In genomic region chr4:143337600-143338287, GRCh38 we compare ENCODE assay signal across 8 cellular contexts. TPM values are rescaled to one million over a fixed set of nuclear protein-coding genes. Genes with fewer than 3 reads are reported as not detected.
DNase-seq lines count a peak whose midpoint lies in the region; ATAC-seq and TF ChIP-seq lines count a peak whose summit lies in the region.

No MANE protein-coding gene starts in this region.

- H3K36me3 ChIP-seq in BLaER1 (0 out of 2 replicates have a peak, but pooled peaks cover 5% of the 10 kb centered on the region), HEK293 (ENCODE audit: control insufficient read depth in 2 of 2, insufficient read depth in 1 of 2, low read length in 2 of 2) (no peaks in the 10 kb centered on the region)

- CTCF ChIA-PET in HEK293 (lab: Yijun Ruan, JAX), result interaction anchor here (0.6 to 0.8 kb wide), 2 partner anchors 38 to 125 kb away, joined by 3 read pairs; no protein-coding TSS in a partner anchor
- CTCF ChIA-PET in activated B cell treated with CpG ODN at 0.5 μM for 24 hours (lab: Charles Lee), result interaction anchor here (0.8 to 2.7 kb wide), 2 partner anchors 16 to 38 kb away, joined by 3 to 15 read pairs; no protein-coding TSS in a partner anchor

- no peaks in the 10 kb centered on the region for H3K27me3 ChIP-seq in BLaER1

- no peaks in the 10 kb centered on the region for H3K36me3 Mint-ChIP-seq in activated B cell treated with CpG ODN at 0.5 μM for 24 hours (ENCODE audit: low read depth)
- peaks cover 10% of the 10 kb centered on the region for H3K36me3 Mint-ChIP-seq in nephron progenitor cell (ENCODE audit: low read depth)

- no peaks in the 10 kb centered on the region for H3K9me3 Mint-ChIP-seq in activated B cell treated with CpG ODN at 0.5 μM for 24 hours
- H3K9me3 Mint-ChIP-seq in nephron progenitor cell, result peaks cover 5% of the 10 kb centered on the region

- intact Hi-C loops in activated B cell treated with CpG ODN at 0.5 μM for 24 hours (cut with micrococcal nuclease), result loop anchor here (1.0 to 10.0 kb wide), 5 partner anchors 40 to 1703 kb away; partner anchors contain the start of genes IL15 and SMARCA5

- peak overlapping the region; percentile 94 for H3K4me3 ChIP-seq in BLaER1
- H3K4me3 ChIP-seq in HEK293 (ENCODE audit: low read depth, low read length), result peak overlapping the region; percentile 85
- H3K4me3 ChIP-seq in foreskin fibroblast (ENCODE audit: low read depth in 1 of 2, low read length in 2 of 2), result peak overlapping the region; percentile 83 to 87

- peak overlapping the region; percentile 87 for H3K9ac ChIP-seq in BLaER1

- peaks cover 48% of the 10 kb centered on the region for H3K4me1 ChIP-seq in BLaER1
- no peaks in the 10 kb centered on the region for H3K4me1 ChIP-seq in HEK293 (ENCODE audit: control insufficient read depth, insufficient read depth, low read length)

- H3K4me3 Mint-ChIP-seq in activated B cell treated with CpG ODN at 0.5 μM for 24 hours, result peak overlapping the region; percentile 95
- H3K4me3 Mint-ChIP-seq in nephron progenitor cell, result peak overlapping the region; percentile 100

- ATAC-seq in activated B cell treated with CpG ODN at 0.5 μM for 24 hours (ENCODE audit: low read depth), result no peak

- H3K9me3 ChIP-seq in BLaER1, result no peaks in the 10 kb centered on the region
- no peaks in the 10 kb centered on the region for H3K9me3 ChIP-seq in HEK293 (ENCODE audit: control insufficient read depth, insufficient read depth, low read depth, low read length)

- POLR2A ChIA-PET in HEK293 (lab: Yijun Ruan, JAX) (interaction anchor here (1.0 to 1.5 kb wide), 2 partner anchors 14 to 44 kb away, joined by 4 to 6 read pairs; no protein-coding TSS in a partner anchor), activated B cell treated with CpG ODN at 0.5 μM for 24 hours (lab: Charles Lee) (interaction anchor here (0.8 to 3.0 kb wide), 9 partner anchors 9 to 80 kb away, joined by 3 to 31 read pairs (median 8); no protein-coding TSS in a partner anchor)

- H3K4me2 ChIP-seq in BLaER1, result peak overlapping the region; percentile 87

- DNase-seq in activated B cell treated with CpG ODN at 0.5 μM for 24 hours (no peak), foreskin fibroblast (peak; percentile 34 to 74), nephron progenitor cell (peak; percentile 29), NCI-H524 treated with DMSO at 0.1 percent for 48 hours (lab: John Stamatoyannopoulos, UW) (no peak), NCI-H510A treated with DMSO at 0.1 percent for 48 hours (lab: John Stamatoyannopoulos, UW) (no peak)
- no peak for DNase-seq in stimulated activated CD4-positive, alpha-beta T cell treated with anti-CD3 and anti-CD28 coated beads, Interleukin-12 subunit alpha, Interleukin-12 subunit beta, amount 100 ng/mL, for 4 hours

- peaks cover 15% of the 10 kb centered on the region for H3K27me3 Mint-ChIP-seq in activated B cell treated with CpG ODN at 0.5 μM for 24 hours
- H3K27me3 Mint-ChIP-seq in nephron progenitor cell (ENCODE audit: low read depth, poor library complexity), result peaks cover 4% of the 10 kb centered on the region

- peaks cover 14% of the 10 kb centered on the region for H3K4me1 Mint-ChIP-seq in activated B cell treated with CpG ODN at 0.5 μM for 24 hours
- H3K4me1 Mint-ChIP-seq in nephron progenitor cell, result peaks cover 28% of the 10 kb centered on the region

- H4K20me1 ChIP-seq in BLaER1, result peaks cover 59% of the 10 kb centered on the region

- H3K27ac Mint-ChIP-seq in activated B cell treated with CpG ODN at 0.5 μM for 24 hours (peak overlapping the region; percentile 82), nephron progenitor cell (peak overlapping the region; percentile 92)

- TF ChIP-seq CTCF in HEK293 (tag by site-specific recombination; IDR thresholded peaks at IDR 0.05) (0 out of 2 replicates have a peak, but pooled peaks have one; percentile 36), activated B cell treated with CpG ODN at 0.5 μM for 24 hours (IDR thresholded peaks at IDR 0.05) (no peak), foreskin fibroblast (IDR thresholded peaks at IDR 0.05; ENCODE audit: low read depth, low read length) (no peak), nephron progenitor cell (IDR thresholded peaks at IDR 0.05) (no peak)

- peak overlapping the region; percentile 81 for H3K27ac ChIP-seq in BLaER1
- H3K27ac ChIP-seq in HEK293 (ENCODE audit: extremely low read depth, low read depth, low read length), result peak overlapping the region; percentile 78; the same call in 1 of the 2 replicates

TF ChIP-seq in HEK293, 187 proteins besides CTCF, POLR2A, EP300 and RAD21:
- TF ChIP-seq ZNF239 (tag by site-specific recombination; IDR thresholded peaks at IDR 0.05) (no peak), ZNF202 (tag by site-specific recombination; IDR thresholded peaks at IDR 0.05; ENCODE audit: borderline replicate concordance) (no peak), ZNF335 (tag by site-specific recombination; conservative IDR thresholded peaks at IDR 0.05) (peak; percentile 87), ZNF221 (tag by site-specific recombination; IDR thresholded peaks at IDR 0.05; ENCODE audit: borderline replicate concordance) (no peak), ZNF624 (tag by site-specific recombination; IDR thresholded peaks at IDR 0.05) (no peak), ZNF404 (tag by site-specific recombination; IDR thresholded peaks at IDR 0.05) (no peak), ZNF501 (tag by site-specific recombination; IDR thresholded peaks at IDR 0.05) (no peak), WT1 (tag by site-specific recombination; IDR thresholded peaks at IDR 0.05) (no peak), GLIS1 (tag by site-specific recombination; IDR thresholded peaks at IDR 0.05) (peak; percentile 71), ZBTB48 (tag by site-specific recombination; IDR thresholded peaks at IDR 0.05) (peak; percentile 11), ZNF398 (tag by site-specific recombination; IDR thresholded peaks at IDR 0.05) (peak; percentile 48; the same call in 1 of the 2 replicates), ZNF610 (tag by site-specific recombination; IDR thresholded peaks at IDR 0.05; ENCODE audit: borderline replicate concordance) (no peak), ZBTB20 (tag by site-specific recombination; IDR thresholded peaks at IDR 0.05) (peak; percentile 72), ZNF792 (tag by site-specific recombination; IDR thresholded peaks at IDR 0.05) (no peak), ZBTB8A (tag by site-specific recombination; IDR thresholded peaks at IDR 0.05) (peak; percentile 82), ZNF366 (tag by site-specific recombination; conservative IDR thresholded peaks at IDR 0.05) (peak; percentile 43), ZNF473 (tag by site-specific recombination; IDR thresholded peaks at IDR 0.05) (no peak), ZIC2 (tag by site-specific recombination; IDR thresholded peaks at IDR 0.05) (peak; percentile 85)

RNA-seq across cellular contexts. Expression of gene GAB1, which starts 1.1 kb away (rescaled TPM):
- total RNA-seq in activated B cell treated with CpG ODN at 0.5 μM for 24 hours, result 11.9 and 12.0 TPM in 2 replicates

Comparison
In these comparisons a context has a peak if more than half of its experiments do, and no peak if none do; other contexts are left out.
1. DNase-seq: peak in foreskin fibroblast (2 of 2) and nephron progenitor cell (single experiment); none in activated B cell treated with CpG ODN at 0.5 μM for 24 hours (single experiment), NCI-H524 treated with DMSO at 0.1 percent for 48 hours (single experiment), NCI-H510A treated with DMSO at 0.1 percent for 48 hours (single experiment) and stimulated activated CD4-positive, alpha-beta T cell treated with anti-CD3 and anti-CD28 coated beads, Interleukin-12 subunit alpha, Interleukin-12 subunit beta, amount 100 ng/mL, for 4 hours (single experiment).
2. Peak in every context shown above with its lines, with median percentiles within 50 percentile points of each other: H3K4me3 ChIP-seq.